9 cellular contexts compared by ENCODE assay signal in the genomic region with DNA sequence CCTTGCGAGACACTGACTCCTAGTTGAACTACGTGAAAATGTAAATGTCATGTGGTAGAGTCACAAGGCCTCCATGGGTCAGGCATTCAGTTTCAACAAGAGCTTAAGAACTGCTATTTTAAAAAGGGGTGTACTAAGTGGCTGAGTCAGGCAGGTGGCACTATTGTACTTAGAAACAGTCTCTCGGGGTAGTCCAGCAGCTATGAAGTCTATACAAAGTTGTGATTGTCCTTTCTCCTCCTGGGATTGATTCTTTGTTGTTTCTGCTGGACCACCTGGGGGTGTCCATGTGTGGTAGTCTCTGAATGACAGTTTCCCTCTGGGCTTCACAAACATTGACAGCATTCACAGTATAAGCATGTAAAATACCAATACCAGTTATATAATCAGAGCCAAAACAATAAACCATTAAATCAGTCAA. TPM values are rescaled to one million over a fixed set of nuclear protein-coding genes. Genes with fewer than 3 reads are reported as not detected.
DNase-seq lines count a peak whose midpoint lies in the region; ATAC-seq, FAIRE-seq and TF ChIP-seq lines count a peak whose summit lies in the region.
"Had no signal": no experiment of that assay in that cellular context is flagged by ENCODE, and none has a peak within 500 bp of the region (broad histone marks: within the 10 kb centered on the region; RNA-seq: fewer than 3 reads in every experiment).

No MANE protein-coding gene starts in this region.

- no peaks in the 10 kb centered on the region for H3K9me2 ChIP-seq in GM23338 (ENCODE audit: insufficient read depth)

- H2BK12ac ChIP-seq in H1 (ENCODE audit: low read depth, low read length), result no peak overlapping the region

- H3K56ac ChIP-seq in H1 (replicated peaks; ENCODE audit: insufficient read length, low read depth, low read length), result no peak overlapping the region

- H3K4me2 ChIP-seq in GM23338, result no peak overlapping the region
- H3K4me2 ChIP-seq in H1 (ENCODE audit: insufficient read depth in 1 of 2, low read depth in 2 of 2, low read length in 2 of 2), result no peak overlapping the region
- H3K4me2 ChIP-seq: BLaER1 treated with 17β-estradiol and CSF1 and Interleukin-3, amounts not matched to agents 10 nM and 100 nM had no signal

- TF ChIP-seq POLR2A in H1 (IDR thresholded peaks at IDR 0.05; ENCODE audit: control extremely low read depth in 1 of 2, low read depth in 2 of 2, low read length in 2 of 2), result no peak

- TF ChIP-seq CTCF in GM23338 (conservative IDR thresholded peaks at IDR 0.05; ENCODE audit: low read depth in 2 of 2) (peak; percentile 56 to 69), H1 (IDR thresholded peaks at IDR 0.05; ENCODE audit: control extremely low read depth in 1 of 3, insufficient read depth in 1 of 3, low read depth in 1 of 3, low read length in 3 of 3) (peak in 2 of 3 experiments; percentile 47 to 61; a peak in 3 of 4 replicates)

- no peak overlapping the region for H2AK5ac ChIP-seq in H1 (ENCODE audit: low read depth, low read length)

- POLR2A ChIA-PET in H1 (lab: Charles Lee; ENCODE audit: partially characterized antibody), result interaction anchor here (0.8 to 1.4 kb wide), 2 partner anchors 14 to 35 kb away, joined by 3 read pairs; no protein-coding TSS in a partner anchor

- H3K9me3 ChIP-seq in H1 (ENCODE audit: insufficient read depth in 2 of 2, low read depth in 1 of 2, low read length in 1 of 2), result peaks cover 13 to 16% of the 10 kb centered on the region in 2 experiments; a peak in 3 of 4 replicates

- H3K27ac ChIP-seq in GM23338 (ENCODE audit: low read depth) (no peak overlapping the region), H1 (ENCODE audit: low read depth, low read length) (no peak overlapping the region)
- H3K27ac ChIP-seq: BLaER1 treated with 17β-estradiol and CSF1 and Interleukin-3, amounts not matched to agents 10 nM and 100 nM had no signal

- no peak overlapping the region for H3K23ac ChIP-seq in H1 (ENCODE audit: insufficient read length)

- H3K14ac ChIP-seq in H1 (ENCODE audit: insufficient read length), result no peak overlapping the region

- DNase-seq in NCI-H2171 treated with DMSO at 0.1 percent for 48 hours (lab: John Stamatoyannopoulos, UW) (peak; percentile 82), NCI-H2171 (lab: John Stamatoyannopoulos, UW) (no peak), GM23338 (ENCODE audit: low spot score) (peak; percentile 74), RKO (ENCODE audit: low spot score) (peak; percentile 82), H1 (ENCODE audit: low read depth in 1 of 2, low spot score in 2 of 2) (no peak), middle frontal gyrus (ENCODE audit: extremely low spot score, low spot score) (peak; percentile 54), cerebellar nuclear complex (lab: John Stamatoyannopoulos, UW) (no peak)
- peak; percentile 55 for DNase-seq in Jurkat, Clone E6-1 (ENCODE audit: low read depth, low spot score)

- no peaks in the 10 kb centered on the region for H3K79me1 ChIP-seq in H1 (ENCODE audit: low read depth, low read length)

- no peak overlapping the region for H2AFZ ChIP-seq in GM23338
- H2AFZ ChIP-seq in H1 (ENCODE audit: low read length), result no peak overlapping the region

- H3K9ac ChIP-seq in H1 (replicated peaks in 1 of 4; ENCODE audit: extremely low read depth in 1 of 4, low read depth in 3 of 4, low read length in 3 of 4), result no peak overlapping the region
- H3K9ac ChIP-seq: BLaER1 treated with 17β-estradiol and CSF1 and Interleukin-3, amounts not matched to agents 10 nM and 100 nM had no signal

- H4K20me1 ChIP-seq in GM23338 (replicated peaks; ENCODE audit: insufficient read depth), result no peaks in the 10 kb centered on the region; the same call in 1 of the 2 replicates
- H4K20me1 ChIP-seq in H1 (replicated peaks in 1 of 2; ENCODE audit: control insufficient read depth in 1 of 2, insufficient read depth in 2 of 2, low read length in 2 of 2), result no peaks in the 10 kb centered on the region
- H4K20me1 ChIP-seq: BLaER1 treated with 17β-estradiol and CSF1 and Interleukin-3, amounts not matched to agents 10 nM and 100 nM had no signal

- H3K27me3 ChIP-seq in GM23338 (ENCODE audit: insufficient read depth) (no peaks in the 10 kb centered on the region), H1 (replicated peaks in 1 of 4; ENCODE audit: control insufficient read depth in 3 of 4, extremely low read depth in 1 of 4, insufficient read depth in 3 of 4, low read length in 3 of 4) (no peaks in the 10 kb centered on the region)
- H3K27me3 ChIP-seq: BLaER1 treated with 17β-estradiol and CSF1 and Interleukin-3, amounts not matched to agents 10 nM and 100 nM had no signal

- 69% methylated on average over 3 of the region's 3 CpGs; no CpG with 5 or more reads in 1 of the 2 experiments for WGBS in H1 (ENCODE audit: extremely low coverage in 1 of 2, insufficient coverage in 1 of 2, insufficient read length in 1 of 2, insufficient replicate concordance in 2 of 2, low coverage in 1 of 2, low lambda C conversion rate in 2 of 2, missing lambda C conversion rate in 1 of 2), 2 experiments

- H3K36me3 ChIP-seq in GM23338 (ENCODE audit: insufficient read depth) (peaks cover 11% of the 10 kb centered on the region; the same call in 1 of the 2 replicates), H1 (ENCODE audit: control insufficient read depth in 2 of 4, insufficient read depth in 4 of 4, low read length in 3 of 4) (peaks cover 3 to 25% (median 14%) of the 10 kb centered on the region in 4 experiments; a peak in 5 of 8 replicates)
- H3K36me3 ChIP-seq: BLaER1 treated with 17β-estradiol and CSF1 and Interleukin-3, amounts not matched to agents 10 nM and 100 nM had no signal

- no peak overlapping the region for H4K91ac ChIP-seq in H1 (replicated peaks; ENCODE audit: insufficient read length, low read length)

- CTCF ChIA-PET in H1 (lab: Charles Lee; ENCODE audit: partially characterized antibody), result interaction anchor here (0.6 to 2.4 kb wide), 36 partner anchors 8 to 985 kb away, joined by 3 to 12 read pairs (median 4); no protein-coding TSS in a partner anchor

- H4K5ac ChIP-seq in H1 (ENCODE audit: insufficient read length, low read depth, low read length), result no peak overlapping the region

- peaks cover 19% of the 10 kb centered on the region for H3K9me3 Mint-ChIP-seq in GM23338

- no peaks in the 10 kb centered on the region for H3K23me2 ChIP-seq in H1 (ENCODE audit: low read depth, low read length)

- H4K8ac ChIP-seq in H1 (ENCODE audit: extremely low read depth, insufficient read depth, low read length), result no peak overlapping the region

- TF ChIP-seq RAD21 in H1 (IDR thresholded peaks at IDR 0.05 in 1 of 2, conservative IDR thresholded peaks at IDR 0.05 in 1 of 2; ENCODE audit: low read depth in 2 of 2, low read length in 2 of 2), result peak; percentile 82 to 83

- peaks cover 38% of the 10 kb centered on the region for H3K36me3 Mint-ChIP-seq in GM23338 (ENCODE audit: low read depth)

- no peak overlapping the region for H3K4ac ChIP-seq in H1 (replicated peaks; ENCODE audit: insufficient read length, low read depth, low read length)

- no peak overlapping the region for H2BK15ac ChIP-seq in H1 (ENCODE audit: low read length)

- no peak overlapping the region for H3K4me3 Mint-ChIP-seq in GM23338

- H3K27ac Mint-ChIP-seq in GM23338, result no peak overlapping the region

- peaks cover 2% of the 10 kb centered on the region for H3K27me3 Mint-ChIP-seq in GM23338 (ENCODE audit: insufficient read depth, low read depth, poor library complexity)

- H3K79me2 ChIP-seq in GM23338 (replicated peaks; ENCODE audit: insufficient read depth) (no peaks in the 10 kb centered on the region), H1 (ENCODE audit: control insufficient read depth in 1 of 2, insufficient read depth in 2 of 2, low read length in 2 of 2) (no peaks in the 10 kb centered on the region)

- no peak overlapping the region for H2BK5ac ChIP-seq in H1 (ENCODE audit: low read depth, low read length)

- no peaks in the 10 kb centered on the region; the same call in 1 of the 2 replicates for H3K4me1 ChIP-seq in GM23338 (ENCODE audit: insufficient read depth)
- peaks cover 0 to 2% (median under 1%) of the 10 kb centered on the region in 4 experiments; a peak in 3 of 7 replicates for H3K4me1 ChIP-seq in H1 (replicated peaks in 1 of 4; ENCODE audit: control insufficient read depth in 3 of 4, insufficient read depth in 4 of 4, low read length in 3 of 4)
- H3K4me1 ChIP-seq: BLaER1 treated with 17β-estradiol and CSF1 and Interleukin-3, amounts not matched to agents 10 nM and 100 nM had no signal

- H3F3A ChIP-seq in GM23338 (replicated peaks; ENCODE audit: low read depth), result no peaks in the 10 kb centered on the region

- no peak overlapping the region for H2BK120ac ChIP-seq in H1 (replicated peaks; ENCODE audit: low read depth, low read length)

- no peak overlapping the region for H3K18ac ChIP-seq in H1 (ENCODE audit: extremely low read depth, low read length)

- FAIRE-seq in H1 (lab: Jason Lieb, UNC), result peak; percentile 79

- peak; percentile 91 for ATAC-seq in GM23338

- TF ChIP-seq EP300 in H1 (IDR thresholded peaks at IDR 0.05; ENCODE audit: borderline replicate concordance in 1 of 2, low read depth in 2 of 2, low read length in 2 of 2), result no peak

- H3K4me3 ChIP-seq in GM23338 (no peak overlapping the region), H1 (ENCODE audit: extremely low read depth in 1 of 4, insufficient read depth in 2 of 4, low read depth in 3 of 4, low read length in 4 of 4) (no peak overlapping the region)
- no peak overlapping the region for H3K4me3 ChIP-seq in Jurkat, Clone E6-1 (ENCODE audit: low read length)
- H3K4me3 ChIP-seq: BLaER1 treated with 17β-estradiol and CSF1 and Interleukin-3, amounts not matched to agents 10 nM and 100 nM had no signal

- H2BK20ac ChIP-seq in H1 (ENCODE audit: low read length), result no peak overlapping the region

- H3K4me1 Mint-ChIP-seq in GM23338, result peaks cover 3% of the 10 kb centered on the region; the same call in 2 of the 3 replicates

TF ChIP-seq in H1, 55 proteins besides CTCF, POLR2A, EP300 and RAD21:
- TF ChIP-seq BRCA1 (IDR thresholded peaks at IDR 0.05; ENCODE audit: low read depth, low read length) (no peak), SIN3A (conservative IDR thresholded peaks at IDR 0.05 in 1 of 2, IDR thresholded peaks at IDR 0.05 in 1 of 2; ENCODE audit: low read depth in 1 of 2, low read length in 2 of 2) (0 out of 4 replicates have a peak, but pooled peaks of 1 of the 2 experiments have one; percentile 34)
TF ChIP-seq in H1: peak in this region for 1.

RNA-seq across cellular contexts. Expression of a gene that starts 33.0 kb away (rescaled TPM):
- 39.8 and 60.5 TPM in 2 replicates for total RNA-seq in GM23338 (2014; rRNA removed; shearing (Covaris generic))
- polyA plus RNA-seq in GM23338 (2016; fragmentation: Nextera tagmentation; extraction: Ambion mirVana) (40.2 and 44.0 TPM in 2 replicates), H1 (2011; rRNA removed) (5.9 and 6.0 TPM in 2 replicates)
- not detected for polyA plus RNA-seq in Jurkat, Clone E6-1 (2012; ENCODE audit: insufficient read depth, insufficient read length)
- total RNA-seq in H1 (2021; fragmentation: NEBNext Ultra II Directional; extraction: Animal tissue kit (Norgen Biotek cat#: 25700)), result 21.9 and 25.1 TPM in 2 replicates
- 10.1 TPM for polyA plus RNA-seq in H1 (2011; cell fraction: cytosol; rRNA removed)
- 31.8 TPM for polyA plus RNA-seq in H1 (2011; cell fraction: nucleus; rRNA removed)
- 7.6 to 11.5 TPM (median 8.7 TPM) in 4 replicates for polyA plus RNA-seq in H1 (2012, experiment 1 of 2)
- 2.2 TPM for polyA plus RNA-seq in H1 (2012, experiment 2 of 2)
- 29.1 TPM for polyA plus RNA-seq in H1 (2013, experiment 1 of 2)
- polyA plus RNA-seq in H1 (2013, experiment 2 of 2), result 28.5 TPM
- 19.4 and 26.4 TPM in 2 replicates for polyA minus RNA-seq in H1 (2011; rRNA and poly(A)+ RNA removed)
- polyA minus RNA-seq in H1 (2011; cell fraction: cytosol; rRNA and poly(A)+ RNA removed), result 14.2 TPM
- 163 TPM for polyA minus RNA-seq in H1 (2011; cell fraction: nucleus; rRNA and poly(A)+ RNA removed)

Comparison
In these comparisons a context has a peak if more than half of its experiments do, and no peak if none do; other contexts are left out.
1. DNase-seq: peak in NCI-H2171 treated with DMSO at 0.1 percent for 48 hours (single experiment), GM23338 (single experiment), Jurkat, Clone E6-1 (single experiment), RKO (single experiment) and middle frontal gyrus (single experiment); none in NCI-H2171 (single experiment), H1 (0 of 2) and cerebellar nuclear complex (0 of 2).